Comparison of ENCODE assay signal across 8 cellular contexts in the genomic region with DNA sequence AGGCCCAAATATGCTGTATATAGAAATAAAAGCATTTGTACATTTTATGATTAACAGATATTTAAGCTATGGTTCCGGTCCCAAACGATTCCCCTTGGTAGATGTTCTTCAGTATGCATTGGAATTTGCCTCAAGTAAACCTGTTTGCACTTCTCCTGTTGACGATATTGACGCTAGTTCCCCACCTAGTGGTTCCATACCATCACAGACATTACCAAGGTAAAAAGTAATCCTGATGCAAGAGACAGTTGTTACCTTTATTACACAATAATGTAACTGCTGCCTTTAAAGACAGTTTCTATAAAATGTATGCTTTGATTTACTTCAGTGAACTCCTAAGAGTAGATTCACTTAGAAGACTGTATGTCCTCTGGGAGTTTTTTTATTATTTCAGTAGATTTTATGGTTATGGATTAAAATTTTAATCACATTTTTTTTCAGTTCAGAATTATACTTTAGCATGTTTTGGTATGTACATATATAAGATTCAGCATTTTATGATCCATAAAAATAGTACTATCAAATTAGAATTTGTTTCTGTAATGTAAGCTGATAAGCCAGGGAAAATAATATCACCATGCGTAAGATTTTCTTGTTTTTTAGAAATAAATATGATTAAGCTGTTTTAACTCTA.
A peak's percentile ranks its signal among the peaks of the same experiment; 100 is the strongest.
DNase-seq lines count a peak whose midpoint lies in the region; ATAC-seq, FAIRE-seq and TF ChIP-seq lines count a peak whose summit lies in the region.

No MANE protein-coding gene starts in this region.

- DNase-seq in Ammon's horn (ENCODE audit: low spot score) (peak; percentile 31), GM12865 (ENCODE audit: low read depth) (peak; percentile 64), RPMI7951 (ENCODE audit: low read depth) (peak; percentile 35), myocyte (ENCODE audit: low read depth) (peak; percentile 41), SHP77 treated with DMSO at 0.1 percent for 48 hours (lab: John Stamatoyannopoulos, UW) (no peak), NCI-H2029 treated with DMSO at 0.1 percent for 48 hours (lab: John Stamatoyannopoulos, UW) (no peak)

- FAIRE-seq in endometrium (lab: Jason Lieb, UNC) = peak; percentile 12

- H3K4me3 ChIP-seq in GM12865 (ENCODE audit: low read depth, low read length) = no peak overlapping the region

- peak; percentile 67 for ATAC-seq in HG03045 (IDR thresholded peaks at IDR 0.05; ENCODE audit: unreplicated experiment)

- TF ChIP-seq CTCF in GM12865 (IDR thresholded peaks at IDR 0.05; ENCODE audit: insufficient read depth, low read depth, low read length, missing control alignments) = peak; percentile 53

Comparison
In these comparisons a context has a peak if more than half of its experiments do, and no peak if none do; other contexts are left out.
1. DNase-seq: peak in Ammon's horn (single experiment), GM12865 (single experiment), RPMI7951 (single experiment) and myocyte (single experiment); none in SHP77 treated with DMSO at 0.1 percent for 48 hours (single experiment) and NCI-H2029 treated with DMSO at 0.1 percent for 48 hours (single experiment).